In genomic region chr11:132114185-132114584, GRCh38 we compare ENCODE assay signal across 8 cellular contexts.
DNase-seq lines count a peak whose midpoint lies in the region; ATAC-seq and TF ChIP-seq lines count a peak whose summit lies in the region.

No MANE protein-coding gene starts in this region.

- H3K27me3 ChIP-seq in RWPE2 (ENCODE audit: insufficient read depth, poor library complexity, severe bottlenecking): no peaks in the 10 kb centered on the region

- no peak for ATAC-seq in RWPE2 (ENCODE audit: low read depth)
- no peak for ATAC-seq in HG03571 (IDR thresholded peaks at IDR 0.05; ENCODE audit: unreplicated experiment)
- no peak for ATAC-seq in HG03378 (IDR thresholded peaks at IDR 0.05; ENCODE audit: unreplicated experiment)
- ATAC-seq in HG03469 (IDR thresholded peaks at IDR 0.05; ENCODE audit: unreplicated experiment): no peak
- ATAC-seq in GM19463 (IDR thresholded peaks at IDR 0.05; ENCODE audit: unreplicated experiment): no peak

- peak; percentile 31 for DNase-seq in COR-L47 (lab: John Stamatoyannopoulos, UW)
- peak; percentile 5 for DNase-seq in KG1 (lab: John Stamatoyannopoulos, UW)
- DNase-seq in RWPE2 (ENCODE audit: low spot score): no peak
- peak; percentile 23 to 56 for DNase-seq in hippocampal formation (lab: John Stamatoyannopoulos, UW)

- TF ChIP-seq CTCF in RWPE2 (IDR thresholded peaks at IDR 0.05; ENCODE audit: poor library complexity, severe bottlenecking): peak; percentile 24

- H3K27ac ChIP-seq in RWPE2 (ENCODE audit: poor library complexity, severe bottlenecking): no peak overlapping the region

- H3K9me3 ChIP-seq in RWPE2 (ENCODE audit: severe bottlenecking): no peaks in the 10 kb centered on the region

- no peaks in the 10 kb centered on the region for H3K36me3 ChIP-seq in RWPE2 (ENCODE audit: low read depth)

- no peak overlapping the region for H3K4me3 ChIP-seq in RWPE2 (ENCODE audit: severe bottlenecking)

- H3K4me1 ChIP-seq in RWPE2 (ENCODE audit: insufficient read depth, poor library complexity, severe bottlenecking): peaks cover 17% of the 10 kb centered on the region
